ENCODE assay signal across 18 cellular contexts in genomic region chr13:109904218-109904617, GRCh38.
DNase-seq lines count a peak whose midpoint lies in the region; ATAC-seq and TF ChIP-seq lines count a peak whose summit lies in the region.
"Had no signal": no experiment of that assay in that cellular context is flagged by ENCODE, and none has a peak within 500 bp of the region (broad histone marks: within the 10 kb centered on the region; RNA-seq: fewer than 3 reads in every experiment).

No MANE protein-coding gene starts in this region.

- no peak overlapping the region for H3K4me3 Mint-ChIP-seq in naive thymus-derived CD8-positive, alpha-beta T cell
- H3K4me3 Mint-ChIP-seq: activated naive CD8-positive, alpha-beta T cell; B cell; central memory CD8-positive, alpha-beta T cell; IgD-negative memory B cell; nephron; stimulated activated naive CD8-positive, alpha-beta T cell treated with anti-CD3 and anti-CD28 coated beads, Interleukin-15, amount 100 ng/mL, for 72 hours had no signal

- POLR2A ChIA-PET in RWPE1 (lab: Yijun Ruan, JAX; ENCODE audit: low non-redundant PET) = no interaction called here
- POLR2A ChIA-PET in naive thymus-derived CD8-positive, alpha-beta T cell (lab: Charles Lee) = no interaction called here

- H3K27ac Mint-ChIP-seq in naive thymus-derived CD8-positive, alpha-beta T cell = no peak overlapping the region
- H3K27ac Mint-ChIP-seq: activated naive CD8-positive, alpha-beta T cell; B cell; nephron; stimulated activated naive CD8-positive, alpha-beta T cell treated with anti-CD3 and anti-CD28 coated beads, Interleukin-15, amount 100 ng/mL, for 72 hours had no signal

- no peaks in the 10 kb centered on the region for H3K4me1 Mint-ChIP-seq in naive thymus-derived CD8-positive, alpha-beta T cell
- H3K4me1 Mint-ChIP-seq: B cell; central memory CD8-positive, alpha-beta T cell; IgD-negative memory B cell; stimulated activated naive CD8-positive, alpha-beta T cell treated with anti-CD3 and anti-CD28 coated beads, Interleukin-15, amount 100 ng/mL, for 72 hours had no signal

- H3K36me3 Mint-ChIP-seq in naive thymus-derived CD8-positive, alpha-beta T cell = no peaks in the 10 kb centered on the region
- H3K36me3 Mint-ChIP-seq: activated naive CD8-positive, alpha-beta T cell; IgD-negative memory B cell had no signal

- peaks cover 0 to 12% (median 2%) of the 10 kb centered on the region in 9 donors for H3K9me3 Mint-ChIP-seq in naive thymus-derived CD8-positive, alpha-beta T cell

- peak; percentile 7 for DNase-seq in EH (ENCODE audit: low read depth)
- peak; percentile 17 for DNase-seq in Jurkat, Clone E6-1 (ENCODE audit: low read depth, low spot score)
- DNase-seq in RKO (ENCODE audit: low spot score) = peak; percentile 3
- peak; percentile 21 for DNase-seq in fibroblast of mammary gland (ENCODE audit: low read depth)
- no peak for DNase-seq in RWPE1 (ENCODE audit: low spot score)
- DNase-seq in naive thymus-derived CD8-positive, alpha-beta T cell = no peak
- no peak for DNase-seq in NCI-H774 (lab: John Stamatoyannopoulos, UW)
- DNase-seq in NCI-H187 treated with DMSO at 0.1 percent for 48 hours (lab: John Stamatoyannopoulos, UW) = no peak
- DNase-seq: head of caudate nucleus; left ventricle myocardium superior; stimulated activated naive CD8-positive, alpha-beta T cell treated with anti-CD3 and anti-CD28 coated beads, Interleukin-15, amount 100 ng/mL, for 72 hours had no signal

- no peak overlapping the region for H3K4me3 ChIP-seq in Jurkat, Clone E6-1 (ENCODE audit: low read length)
- H3K4me3 ChIP-seq in fibroblast of mammary gland (ENCODE audit: control insufficient read depth, low read depth, low read length) = no peak overlapping the region

- H3K27me3 Mint-ChIP-seq in naive thymus-derived CD8-positive, alpha-beta T cell = peaks cover 1 to 26% (median 7%) of the 10 kb centered on the region in 5 donors
- H3K27me3 Mint-ChIP-seq: central memory CD8-positive, alpha-beta T cell had no signal

- no peak for ATAC-seq in naive thymus-derived CD8-positive, alpha-beta T cell
- ATAC-seq: left ventricle myocardium superior; sciatic nerve; stimulated activated naive CD8-positive, alpha-beta T cell treated with anti-CD3 and anti-CD28 coated beads, Interleukin-15, amount 100 ng/mL, for 72 hours had no signal

- no peak overlapping the region for H3K27ac ChIP-seq in RWPE1
- H3K27ac ChIP-seq: VCaP had no signal

- TF ChIP-seq CTCF in fibroblast of mammary gland (conservative IDR thresholded peaks at IDR 0.05; ENCODE audit: control insufficient read depth, insufficient read depth, low read depth, low read length) (no peak), RWPE1 (conservative IDR thresholded peaks at IDR 0.05; ENCODE audit: low read depth) (no peak)

- CTCF ChIA-PET in RWPE1 (lab: Yijun Ruan, JAX) = no interaction called here

Comparison
In these comparisons a context has a peak if more than half of its experiments do, and no peak if none do; other contexts are left out.
1. DNase-seq: peak in EH (single experiment), Jurkat, Clone E6-1 (single experiment), RKO (single experiment) and fibroblast of mammary gland (single experiment); none in RWPE1 (single experiment), naive thymus-derived CD8-positive, alpha-beta T cell (0 of 10), NCI-H774 (single experiment) and NCI-H187 treated with DMSO at 0.1 percent for 48 hours (single experiment).